ENCODE assay signal across 15 cellular contexts in genomic region chr5:140967226-140967893, GRCh38. TPM values are rescaled to one million over a fixed set of nuclear protein-coding genes. Genes with fewer than 3 reads are reported as not detected.
DNase-seq lines count a peak whose midpoint lies in the region; ATAC-seq, FAIRE-seq and TF ChIP-seq lines count a peak whose summit lies in the region.
"Had no signal": no experiment of that assay in that cellular context is flagged by ENCODE, and none has a peak within 500 bp of the region (broad histone marks: within the 10 kb centered on the region; RNA-seq: fewer than 3 reads in every experiment).

No MANE protein-coding gene starts in this region.

- H3K36me3 ChIP-seq in breast epithelium (no peaks in the 10 kb centered on the region), iPS-20b (ENCODE audit: insufficient read depth, low read depth, low read length) (no peaks in the 10 kb centered on the region), HAP-1 (replicated peaks) (no peaks in the 10 kb centered on the region)

- TF ChIP-seq POLR2A in breast epithelium (IDR thresholded peaks at IDR 0.05) = no peak
- no peak for TF ChIP-seq POLR2A in H54 (IDR thresholded peaks at IDR 0.05; ENCODE audit: low read depth, low read length)

- no peak for FAIRE-seq in H54 (lab: Jason Lieb, UNC)
- FAIRE-seq: G401.6, K562 had no signal

- no peaks in the 10 kb centered on the region for H3K27me3 Mint-ChIP-seq in Calu3 (ENCODE audit: unreplicated experiment)

- intact Hi-C loops in Calu3 (cut with micrococcal nuclease; ENCODE audit: unreplicated experiment) = loop anchor here (2.0 kb wide), 1 partner anchor 37 kb away; no protein-coding TSS in a partner anchor
- intact Hi-C loops in breast epithelium (cut with DNase I; ENCODE audit: low total_unique reads) = no loop called here

- peak overlapping the region; percentile 69; the same call in 1 of the 2 replicates for H3K9ac ChIP-seq in iPS-20b (ENCODE audit: low read depth, low read length)

- DNase-seq in Calu3 (no peak), breast epithelium (ENCODE audit: low spot score in 2 of 2) (no peak), retinal pigment epithelial cell (ENCODE audit: low read depth) (no peak), HAP-1 (ENCODE audit: low spot score in 2 of 2) (no peak), NCI-H446 treated with DMSO at 0.1 percent for 48 hours (lab: John Stamatoyannopoulos, UW) (no peak), H54 (ENCODE audit: insufficient read length, low spot score) (no peak)
- DNase-seq: RPMI8226; stimulated activated CD8-positive, alpha-beta memory T cell treated with anti-CD3 and anti-CD28 coated beads, Interleukin-4, amount 100 ng/mL, for 48 hours had no signal

- H3K9me3 Mint-ChIP-seq in Calu3 (ENCODE audit: low read depth, unreplicated experiment) = no peaks in the 10 kb centered on the region

- peaks cover 51% of the 10 kb centered on the region for H3K4me1 Mint-ChIP-seq in Calu3 (ENCODE audit: low read depth, unreplicated experiment)
- H3K4me1 Mint-ChIP-seq: B cell had no signal

- H3K4me3 Mint-ChIP-seq in Calu3 (ENCODE audit: low read depth, unreplicated experiment) = peak overlapping the region; percentile 99
- H3K4me3 Mint-ChIP-seq: B cell had no signal

- no peak for ATAC-seq in HG03139 (IDR thresholded peaks at IDR 0.05; ENCODE audit: unreplicated experiment)
- ATAC-seq: K562 had no signal

- BruUV-seq in Calu3 (replicated peaks; lab: Mats Ljungman, UMichigan) = TSS peak; percentile 14

- H3K4me3 ChIP-seq in breast epithelium = peak overlapping the region; percentile 42 to 68 (median 65)
- H3K4me3 ChIP-seq in iPS-20b (ENCODE audit: low read length) = peak overlapping the region; percentile 87
- peak overlapping the region; percentile 74 for H3K4me3 ChIP-seq in retinal pigment epithelial cell (ENCODE audit: low read length)
- no peak overlapping the region for H3K4me3 ChIP-seq in HAP-1
- H3K4me3 ChIP-seq: K562 had no signal

- no peak for TF ChIP-seq CTCF in Calu3 (IDR thresholded peaks at IDR 0.05; ENCODE audit: unreplicated experiment)
- no peak for TF ChIP-seq CTCF in breast epithelium (IDR thresholded peaks at IDR 0.05)
- no peak for TF ChIP-seq CTCF in retinal pigment epithelial cell (conservative IDR thresholded peaks at IDR 0.05; ENCODE audit: low read depth, low read length)

- CTCF ChIA-PET in Calu3 (lab: Charles Lee) = interaction anchor here (1.1 to 2.1 kb wide), 4 partner anchors 15 to 73 kb away, joined by 3 to 13 read pairs (median 8); no protein-coding TSS in a partner anchor

- H3K9me3 ChIP-seq in breast epithelium (no peaks in the 10 kb centered on the region), iPS-20b (ENCODE audit: insufficient read depth, low read depth, low read length) (no peaks in the 10 kb centered on the region), HAP-1 (no peaks in the 10 kb centered on the region)

- H3K27ac Mint-ChIP-seq in Calu3 (ENCODE audit: unreplicated experiment) = no peak overlapping the region
- H3K27ac Mint-ChIP-seq: B cell had no signal

- in situ Hi-C loops in HAP-1 (cut with MboI; ENCODE audit: low sequenced_read_pairs) = no loop called here

- peaks cover 17% of the 10 kb centered on the region for H3K36me3 Mint-ChIP-seq in Calu3 (ENCODE audit: insufficient read depth, unreplicated experiment)

- H3K4me1 ChIP-seq in breast epithelium (no peaks in the 10 kb centered on the region), iPS-20b (ENCODE audit: insufficient read depth, low read length) (peaks cover 15% of the 10 kb centered on the region; the same call in 1 of the 2 replicates), HAP-1 (peaks cover 8% of the 10 kb centered on the region)

- H3K27ac ChIP-seq in breast epithelium (no peak overlapping the region), iPS-20b (ENCODE audit: low read length) (no peak overlapping the region)
- H3K27ac ChIP-seq: VCaP had no signal

- H3K27me3 ChIP-seq in breast epithelium (no peaks in the 10 kb centered on the region), iPS-20b (ENCODE audit: insufficient read depth, low read length) (peaks cover 53% of the 10 kb centered on the region), HAP-1 (ENCODE audit: low read depth) (0 out of 2 replicates have a peak, but pooled peaks cover 2% of the 10 kb centered on the region)

RNA-seq across cellular contexts. Expression of gene PCDHAC2, which starts 1.1 kb away (rescaled TPM):
- total RNA-seq in Calu3 (2022) (12.6 and 17.1 TPM in 2 replicates), breast epithelium (1 to 10 TPM; 2.1 to 2.8 (median 2.6) TPM)
- total RNA-seq: B cell, K562, mononuclear cell had no signal

RNA-seq across cellular contexts. Expression of gene PCDHAC1, which starts 41.3 kb away (rescaled TPM):
- total RNA-seq in Calu3 (2022) (2.8 and 3.7 TPM in 2 replicates), breast epithelium (1 to 10 TPM in 2 of 3 donors, under 1 TPM in 1; 0.80 to 2.5 (median 2.3) TPM)
- total RNA-seq: B cell, K562, mononuclear cell had no signal
